ENCODE assay signal across 31 cellular contexts in genomic region chrX:16145656-16146055, GRCh38. TPM values are rescaled to one million over a fixed set of nuclear protein-coding genes. Genes with fewer than 3 reads are reported as not detected.
"Had no signal": no experiment of that assay in that cellular context is flagged by ENCODE, and none has a peak within 500 bp of the region (broad histone marks: within the 10 kb centered on the region; RNA-seq: fewer than 3 reads in every experiment).

No MANE protein-coding gene starts in this region.

- H3K4me3 Mint-ChIP-seq: stimulated activated effector memory CD8-positive, alpha-beta T cell treated with anti-CD3 and anti-CD28 coated beads, Interleukin-12 subunit alpha, Interleukin-12 subunit beta, amount 100 ng/mL, for 72 hours; stimulated activated memory B cell treated with anti-CD40 and anti-IgM and Interleukin-4, amounts not matched to agents 10 μg/mL and 1 μg/mL and 100 μg/mL, for 72 hours; stimulated activated naive B cell treated with anti-CD40 and anti-IgM and Interleukin-4, amounts not matched to agents 10 μg/mL and 1 μg/mL and 100 μg/mL, for 72 hours; stimulated activated naive CD8-positive, alpha-beta T cell treated with anti-CD3 and anti-CD28 coated beads, Interleukin-15, amount 100 ng/mL, for 72 hours; stimulated activated naive CD8-positive, alpha-beta T cell treated with anti-CD3 and anti-CD28 coated beads, Interleukin-15, Interleukin-2, amounts not matched to agents 100 ng/mL and 50 ng/mL, for 24 hours; type B pancreatic cell had no signal

- ATAC-seq: stimulated activated effector memory CD8-positive, alpha-beta T cell treated with anti-CD3 and anti-CD28 coated beads, Interleukin-12 subunit alpha, Interleukin-12 subunit beta, amount 100 ng/mL, for 72 hours; stimulated activated memory B cell treated with anti-CD40 and anti-IgM and Interleukin-4, amounts not matched to agents 10 μg/mL and 1 μg/mL and 100 μg/mL, for 72 hours; stimulated activated naive B cell treated with anti-CD40 and anti-IgM and Interleukin-4, amounts not matched to agents 10 μg/mL and 1 μg/mL and 100 μg/mL, for 72 hours; stimulated activated naive CD8-positive, alpha-beta T cell treated with anti-CD3 and anti-CD28 coated beads, Interleukin-15, amount 100 ng/mL, for 72 hours; stimulated activated naive CD8-positive, alpha-beta T cell treated with anti-CD3 and anti-CD28 coated beads, Interleukin-15, Interleukin-2, amounts not matched to agents 100 U/mL and 50 U/mL, for 24 hours; upper lobe of right lung had no signal

- H3K27ac Mint-ChIP-seq: stimulated activated effector memory CD8-positive, alpha-beta T cell treated with anti-CD3 and anti-CD28 coated beads, Interleukin-12 subunit alpha, Interleukin-12 subunit beta, amount 100 ng/mL, for 72 hours; stimulated activated memory B cell treated with anti-CD40 and anti-IgM and Interleukin-4, amounts not matched to agents 10 μg/mL and 1 μg/mL and 100 μg/mL, for 72 hours; stimulated activated naive B cell treated with anti-CD40 and anti-IgM and Interleukin-4, amounts not matched to agents 10 μg/mL and 1 μg/mL and 100 μg/mL, for 72 hours; stimulated activated naive CD8-positive, alpha-beta T cell treated with anti-CD3 and anti-CD28 coated beads, Interleukin-15, Interleukin-2, amounts not matched to agents 100 ng/mL and 50 ng/mL, for 24 hours; type B pancreatic cell had no signal

- DNase-seq: stimulated activated CD4-positive, alpha-beta T cell treated with anti-CD3 and anti-CD28 coated beads, Interleukin-2, amount 100 ng/mL, for 48 hours; stimulated activated CD4-positive, alpha-beta T cell treated with anti-CD3 and anti-CD28 coated beads, Interleukin-4, amount 100 ng/mL, for 1 hour; stimulated activated CD4-positive, alpha-beta T cell treated with anti-CD3 and anti-CD28 coated beads, Interleukin-4, amount 100 ng/mL, for 24 hours; stimulated activated CD4-positive, alpha-beta T cell treated with anti-CD3 and anti-CD28 coated beads, Interleukin-4, amount 100 ng/mL, for 4 hours; stimulated activated CD8-positive, alpha-beta memory T cell treated with anti-CD3 and anti-CD28 coated beads, Interleukin-4, amount 100 ng/mL, for 48 hours; stimulated activated naive B cell treated with anti-CD40 and anti-IgM and Interleukin-4, amounts not matched to agents 10 μg/mL and 1 μg/mL and 100 μg/mL, for 72 hours; stimulated activated naive CD4-positive, alpha-beta T cell; stimulated activated naive CD4-positive, alpha-beta T cell treated with Interleukin-2 at 50 U/mL for 16 hours; stimulated activated naive CD8-positive, alpha-beta T cell treated with anti-CD3 and anti-CD28 coated beads, Interleukin-15, amount 100 ng/mL, for 72 hours; stimulated activated naive CD8-positive, alpha-beta T cell treated with anti-CD3 and anti-CD28 coated beads, Interleukin-15, Interleukin-2, amounts not matched to agents 100 U/mL and 50 U/mL, for 24 hours; stomach; substantia nigra; testis; thyroid gland; tibial artery; transverse colon; trophoblast cell; upper lobe of left lung; upper lobe of right lung; uterus had no signal

- H3K9me3 Mint-ChIP-seq: stimulated activated effector memory CD8-positive, alpha-beta T cell treated with anti-CD3 and anti-CD28 coated beads, Interleukin-12 subunit alpha, Interleukin-12 subunit beta, amount 100 ng/mL, for 72 hours; stimulated activated naive CD8-positive, alpha-beta T cell treated with anti-CD3 and anti-CD28 coated beads, Interleukin-15, Interleukin-2, amounts not matched to agents 100 ng/mL and 50 ng/mL, for 24 hours had no signal

- H3K36me3 ChIP-seq: stomach, suprapubic skin, thoracic aorta, thyroid gland, tibial artery, tibial nerve, transverse colon, upper lobe of left lung, upper lobe of right lung, uterus, vagina had no signal

- H3K27ac ChIP-seq: stomach, suprapubic skin, testis, thoracic aorta, thyroid gland, tibial artery, tibial nerve, transverse colon, upper lobe of left lung, upper lobe of right lung, uterus, vagina had no signal

- H3K27me3 ChIP-seq: stomach, suprapubic skin, testis, thyroid gland, tibial artery, tibial nerve, transverse colon, upper lobe of left lung, upper lobe of right lung, uterus, vagina had no signal

- H3K4me1 ChIP-seq: stomach, suprapubic skin, testis, thyroid gland, tibial artery, tibial nerve, transverse colon, upper lobe of left lung, upper lobe of right lung, uterus, vagina had no signal

- H3K36me3 Mint-ChIP-seq: stimulated activated effector memory CD8-positive, alpha-beta T cell treated with anti-CD3 and anti-CD28 coated beads, Interleukin-12 subunit alpha, Interleukin-12 subunit beta, amount 100 ng/mL, for 72 hours; stimulated activated memory B cell treated with anti-CD40 and anti-IgM and Interleukin-4, amounts not matched to agents 10 μg/mL and 1 μg/mL and 100 μg/mL, for 72 hours; type B pancreatic cell had no signal

- H3K4me1 Mint-ChIP-seq: stimulated activated memory B cell treated with anti-CD40 and anti-IgM and Interleukin-4, amounts not matched to agents 10 μg/mL and 1 μg/mL and 100 μg/mL, for 72 hours had no signal

- H3K4me3 ChIP-seq: stomach, suprapubic skin, testis, thoracic aorta, thyroid gland, tibial artery, tibial nerve, transverse colon, upper lobe of left lung, upper lobe of right lung, uterus, vagina had no signal

- H3K9me3 ChIP-seq: stomach, suprapubic skin, testis, thoracic aorta, thyroid gland, tibial artery, tibial nerve, transverse colon, upper lobe of left lung, upper lobe of right lung, uterus, vagina had no signal

RNA-seq across cellular contexts. Expression of gene MAGEB17, which starts 21.6 kb away (rescaled TPM):
- total RNA-seq: stomach, suprapubic skin, thoracic aorta, tibial nerve, upper lobe of left lung, upper lobe of right lung, ureter, urinary bladder, uterus, vagina had no signal
- polyA plus RNA-seq: urinary bladder had no signal

RNA-seq across cellular contexts. Expression of gene GRPR, which starts 22.3 kb away (rescaled TPM):
- total RNA-seq: subcutaneous adipose tissue, suprapubic skin, thoracic aorta, tibial nerve, upper lobe of right lung, ureter, vagina had no signal
